20 cellular contexts compared by ENCODE assay signal in genomic region chr16:56977256-56977655, GRCh38. TPM values are rescaled to one million over a fixed set of nuclear protein-coding genes. Genes with fewer than 3 reads are reported as not detected.
"Had no signal": no experiment of that assay in that cellular context is flagged by ENCODE, and none has a peak within 500 bp of the region (broad histone marks: within the 10 kb centered on the region; RNA-seq: fewer than 3 reads in every experiment).

No MANE protein-coding gene starts in this region.

- H3K9me3 ChIP-seq: adrenal gland, mucosa of descending colon, prostate gland, uterus had no signal

- H3K4me3 ChIP-seq: adrenal gland, mucosa of descending colon, prostate gland, SK-N-MC, uterus had no signal

- H3K27ac ChIP-seq: adrenal gland, prostate gland, SK-N-MC, uterus had no signal

- H3K27me3 Mint-ChIP-seq: activated CD4-positive, alpha-beta memory T cell treated with anti-CD3 and anti-CD28 coated beads, Interleukin-2, amount 10 ng/mL, durations not matched to agents 7 days and 5 days; T-cell had no signal

- H3K36me3 ChIP-seq: adrenal gland, prostate gland, uterus had no signal

- H3K27ac Mint-ChIP-seq: activated CD4-positive, alpha-beta memory T cell treated with anti-CD3 and anti-CD28 coated beads, Interleukin-2, amount 10 ng/mL, durations not matched to agents 7 days and 5 days; nephron had no signal

- H3K4me3 Mint-ChIP-seq: activated CD4-positive, alpha-beta memory T cell treated with anti-CD3 and anti-CD28 coated beads, Interleukin-2, amount 10 ng/mL, durations not matched to agents 7 days and 5 days; nephron; T-cell had no signal

- ATAC-seq: esophagus mucosa, left lobe of liver, mucosa of descending colon, right cardiac atrium, T-cell had no signal

- DNase-seq: activated CD4-positive, alpha-beta memory T cell treated with anti-CD3 and anti-CD28 coated beads, Interleukin-2, amount 10 ng/mL, durations not matched to agents 7 days and 5 days; activated CD4-positive, alpha-beta T cell treated with anti-CD3 and anti-CD28 coated beads for 4 hours; activated gamma-delta T cell; activated T-cell treated with anti-CD3 and anti-CD28 coated beads, Interleukin-2, amount 50 U/mL, for 48 hours; adrenal gland; mammary epithelial cell; mucosa of descending colon; right cardiac atrium; small intestine; stimulated activated CD4-positive, alpha-beta T cell treated with anti-CD3 and anti-CD28 coated beads, Interleukin-4, amount 100 ng/mL, for 4 hours; stimulated activated CD8-positive, alpha-beta memory T cell treated with anti-CD3 and anti-CD28 coated beads, Interleukin-4, amount 100 ng/mL, for 48 hours; T-cell; T-helper 9 cell; uterus had no signal

- H3K4me1 ChIP-seq: adrenal gland, prostate gland, uterus had no signal

- H3K9me3 Mint-ChIP-seq: activated CD4-positive, alpha-beta memory T cell treated with anti-CD3 and anti-CD28 coated beads, Interleukin-2, amount 10 ng/mL, durations not matched to agents 7 days and 5 days; nephron; T-cell had no signal

- H3K4me1 Mint-ChIP-seq: nephron had no signal

RNA-seq across cellular contexts. Expression of gene CETP, which starts 15.5 kb away (rescaled TPM):
- total RNA-seq: activated CD4-positive, alpha-beta memory T cell treated with anti-CD3 and anti-CD28 coated beads, Interleukin-2, amount 10 ng/mL, durations not matched to agents 7 days and 5 days; esophagus mucosa; mammary epithelial cell; osteoblast had no signal
